In the genomic region with DNA sequence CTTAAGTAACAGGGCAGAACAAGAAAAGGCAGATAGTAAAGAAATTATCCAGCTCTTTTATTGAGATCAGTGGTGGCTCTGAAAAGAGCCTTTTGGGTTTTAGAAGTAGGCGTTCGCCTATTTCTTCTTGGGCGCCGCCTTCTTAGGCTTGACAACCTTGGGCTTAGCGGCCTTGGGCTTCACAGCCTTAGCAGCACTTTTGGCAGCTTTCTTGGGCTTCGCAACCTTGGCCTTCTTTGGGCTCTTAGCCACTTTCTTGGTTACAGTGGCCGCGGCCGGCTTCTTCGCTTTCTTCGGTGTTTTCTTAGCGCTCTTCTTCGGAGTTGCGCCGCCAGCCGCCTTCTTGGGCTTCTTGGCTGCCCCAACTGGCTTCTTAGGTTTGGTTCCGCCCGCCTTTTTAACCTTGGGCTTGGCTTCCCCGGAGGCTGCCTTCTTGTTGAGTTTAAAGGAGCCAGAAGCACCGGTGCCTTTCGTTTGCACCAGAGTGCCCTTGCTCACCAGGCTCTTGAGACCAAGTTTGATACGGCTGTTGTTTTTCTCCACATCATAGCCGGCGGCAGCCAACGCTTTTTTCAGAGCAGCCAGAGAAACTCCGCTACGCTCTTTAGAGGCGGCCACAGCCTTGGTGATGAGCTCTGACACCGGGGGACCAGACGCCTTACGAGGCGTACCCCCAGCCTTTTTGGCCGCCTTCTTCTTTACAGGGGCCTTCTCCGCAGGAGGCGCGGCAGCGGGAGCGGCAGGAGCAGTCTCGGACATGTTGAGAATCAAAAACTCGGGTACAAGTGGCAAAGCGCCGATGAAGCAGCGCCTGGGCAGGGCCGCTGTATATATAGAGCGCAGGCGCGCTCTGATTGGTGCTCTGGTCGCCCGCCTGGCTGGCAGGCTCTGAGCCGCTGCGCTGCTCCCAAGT, we compare ENCODE assay signal across 8 cellular contexts. TPM values are rescaled to one million over a fixed set of nuclear protein-coding genes. Genes with fewer than 3 reads are reported as not detected.
DNase-seq lines count a peak whose midpoint lies in the region; ATAC-seq, FAIRE-seq and TF ChIP-seq lines count a peak whose summit lies in the region.

No MANE protein-coding gene starts in this region.

- no peak overlapping the region for H3K4ac ChIP-seq in neuronal stem cell (ENCODE audit: low read length)

- no peak overlapping the region for H4K8ac ChIP-seq in neuronal stem cell (ENCODE audit: low read depth, low read length)

- no peak overlapping the region for H4K91ac ChIP-seq in neuronal stem cell (ENCODE audit: low read depth, low read length, poor library complexity)

- no peak overlapping the region for H2BK15ac ChIP-seq in neuronal stem cell (ENCODE audit: low read length)

- H3K4me2 ChIP-seq in HCT116 (ENCODE audit: low read length) = peak overlapping the region; percentile 90
- peak overlapping the region; percentile 69 for H3K4me2 ChIP-seq in neuronal stem cell (ENCODE audit: insufficient read depth, low read length, poor library complexity, severe bottlenecking)

- TF ChIP-seq POLR2A in HCT116 (IDR thresholded peaks at IDR 0.05; ENCODE audit: borderline replicate concordance, extremely low read depth, insufficient read depth, insufficient read length) = peak; percentile 100

- H2AFZ ChIP-seq in HCT116 (ENCODE audit: low read depth, low read length, poor library complexity, severe bottlenecking) = no peak overlapping the region
- H2AFZ ChIP-seq in neuronal stem cell (ENCODE audit: low read length) = peak overlapping the region; percentile 78

- DNase-seq in GF-D8 (lab: John Stamatoyannopoulos, UW) (peak; percentile 80), HCT116 (ENCODE audit: low read depth, low spot score) (peak; percentile 84), MG63 (peak; percentile 87), SIG-M5 (lab: John Stamatoyannopoulos, UW) (peak; percentile 60), frontal cortex (ENCODE audit: low spot score in 2 of 2) (peak; percentile 53 to 74), neuronal stem cell (ENCODE audit: low spot score) (peak; percentile 66), superior temporal gyrus (ENCODE audit: extremely low spot score) (peak; percentile 94)
- DNase-seq in activated naive CD4-positive, alpha-beta T cell treated with anti-CD3 and anti-CD28 coated beads for 36 hours = peak; percentile 93

- H3K79me2 ChIP-seq in HCT116 (ENCODE audit: insufficient read depth, low read length) = no peaks in the 10 kb centered on the region

- ATAC-seq in HCT116 = peak; percentile 71

- peak overlapping the region; percentile 91 for H3K18ac ChIP-seq in neuronal stem cell (ENCODE audit: low read length)

- H2BK5ac ChIP-seq in neuronal stem cell (ENCODE audit: low read length) = no peak overlapping the region

- peak overlapping the region; percentile 35 for H2AK5ac ChIP-seq in neuronal stem cell (ENCODE audit: low read depth, low read length)

- no peaks in the 10 kb centered on the region for H3K9me3 ChIP-seq in HCT116 (ENCODE audit: control insufficient read depth in 1 of 2, insufficient read depth in 1 of 2, low read depth in 1 of 2, low read length in 2 of 2)
- H3K9me3 ChIP-seq in MG63 = no peaks in the 10 kb centered on the region
- H3K9me3 ChIP-seq in neuronal stem cell (replicated peaks in 1 of 2; ENCODE audit: control insufficient read depth in 2 of 2, insufficient read depth in 1 of 2, low read depth in 1 of 2, low read length in 2 of 2) = no peaks in the 10 kb centered on the region

- H3K27me3 ChIP-seq in HCT116 (ENCODE audit: insufficient read depth, low read length) (no peaks in the 10 kb centered on the region), MG63 (no peaks in the 10 kb centered on the region), neuronal stem cell (ENCODE audit: control insufficient read depth in 3 of 3, insufficient read depth in 3 of 3, low read depth in 1 of 3, low read length in 3 of 3) (no peaks in the 10 kb centered on the region)

- peaks cover 11% of the 10 kb centered on the region for H3K27me3 Mint-ChIP-seq in activated naive CD4-positive, alpha-beta T cell treated with anti-CD3 and anti-CD28 coated beads for 36 hours (ENCODE audit: low read depth)

- H3K4me3 Mint-ChIP-seq in activated naive CD4-positive, alpha-beta T cell treated with anti-CD3 and anti-CD28 coated beads for 36 hours = peak overlapping the region; percentile 97

- no CpG with 5 or more reads among the region's 51 CpGs for WGBS in neuronal stem cell (ENCODE audit: extremely low coverage in 2 of 2, insufficient read length in 2 of 2, insufficient replicate concordance in 1 of 2), 2 donors

- TF ChIP-seq RAD21 in HCT116 (IDR thresholded peaks at IDR 0.05; ENCODE audit: low read depth) = no peak

- BruUV-seq in HCT116 (replicated peaks; lab: Mats Ljungman, UMichigan) = TSS peak; percentile 97

- H3K9me2 ChIP-seq in HCT116 (ENCODE audit: insufficient read depth) = no peaks in the 10 kb centered on the region

- no peak overlapping the region for H3K14ac ChIP-seq in neuronal stem cell (ENCODE audit: low read length)

- H3K79me1 ChIP-seq in neuronal stem cell (ENCODE audit: low read depth, low read length) = no peaks in the 10 kb centered on the region

- peak overlapping the region; percentile 100 for H3K27ac Mint-ChIP-seq in activated naive CD4-positive, alpha-beta T cell treated with anti-CD3 and anti-CD28 coated beads for 36 hours

- FAIRE-seq in frontal cortex (lab: Jason Lieb, UNC) = no peak

- peaks cover 8% of the 10 kb centered on the region for H3K36me3 Mint-ChIP-seq in activated naive CD4-positive, alpha-beta T cell treated with anti-CD3 and anti-CD28 coated beads for 36 hours (ENCODE audit: low read depth)

- RAD21 ChIA-PET in HCT116 (lab: Charles Lee; ENCODE audit: low non-redundant PET in 1 of 2, low total read pairs in 2 of 2, uncharacterized antibody in 2 of 2, unreplicated experiment in 2 of 2) = no interaction called here

- peak overlapping the region; percentile 85 for H3K27ac ChIP-seq in HCT116 (ENCODE audit: low read depth, low read length)
- peak overlapping the region; percentile 86 for H3K27ac ChIP-seq in neuronal stem cell (replicated peaks; ENCODE audit: low read length)

- CTCF ChIA-PET in HCT116 (lab: Charles Lee) = interaction anchor here (0.6 to 1.6 kb wide), 3 partner anchors 30 to 49 kb away, joined by 3 to 5 read pairs (median 3); no protein-coding TSS in a partner anchor
- CTCF ChIA-PET in activated naive CD4-positive, alpha-beta T cell treated with anti-CD3 and anti-CD28 coated beads for 36 hours (lab: Charles Lee) = interaction anchor here (1.6 to 20.3 kb wide), 2 partner anchors 30 to 39 kb away, joined by 4 to 570 read pairs; a partner anchor contains a TSS

- POLR2A ChIA-PET in HCT116 (lab: Charles Lee) = interaction anchor here (0.7 to 4.8 kb wide), 25 partner anchors 10 to 1837 kb away, joined by 3 to 80 read pairs (median 4); a partner anchor contains a TSS

- no peak overlapping the region for H2BK120ac ChIP-seq in neuronal stem cell (ENCODE audit: low read depth, low read length)

- no peaks in the 10 kb centered on the region for H3K36me3 ChIP-seq in HCT116 (ENCODE audit: control insufficient read depth in 1 of 2, insufficient read depth in 2 of 2, low read length in 2 of 2)
- no peaks in the 10 kb centered on the region for H3K36me3 ChIP-seq in MG63
- no peaks in the 10 kb centered on the region for H3K36me3 ChIP-seq in neuronal stem cell (replicated peaks in 1 of 2; ENCODE audit: control insufficient read depth in 2 of 2, insufficient read depth in 2 of 2, low read length in 2 of 2)

- H3K23ac ChIP-seq in neuronal stem cell (ENCODE audit: low read depth, low read length, poor library complexity) = peak overlapping the region; percentile 100

- H3K9me3 Mint-ChIP-seq in activated naive CD4-positive, alpha-beta T cell treated with anti-CD3 and anti-CD28 coated beads for 36 hours = no peaks in the 10 kb centered on the region

- peak overlapping the region; percentile 95 for H3K9ac ChIP-seq in HCT116 (ENCODE audit: low read length)
- H3K9ac ChIP-seq in neuronal stem cell (ENCODE audit: low read depth, low read length, poor library complexity) = peak overlapping the region; percentile 87

- no peaks in the 10 kb centered on the region for H4K20me1 ChIP-seq in HCT116 (ENCODE audit: insufficient read depth)

- H3K4me1 ChIP-seq in HCT116 (ENCODE audit: control insufficient read depth in 1 of 2, insufficient read depth in 2 of 2, low read length in 2 of 2) = peaks cover 41 to 68% of the 10 kb centered on the region in 2 experiments
- peaks cover 0 to 5% of the 10 kb centered on the region in 2 donors for H3K4me1 ChIP-seq in neuronal stem cell (ENCODE audit: control insufficient read depth in 2 of 2, insufficient read depth in 1 of 2, low read depth in 1 of 2, low read length in 2 of 2)

- intact Hi-C loops in HCT116 (cut with micrococcal nuclease) = loop anchor here (1.0 to 10.0 kb wide), 5 partner anchors 24 to 1839 kb away; a partner anchor contains a TSS
- intact Hi-C loops in activated naive CD4-positive, alpha-beta T cell treated with anti-CD3 and anti-CD28 coated beads for 36 hours (cut with micrococcal nuclease) = loop anchor here (1.0 to 5.0 kb wide), 10 partner anchors 11 to 1836 kb away; a partner anchor contains a TSS

- H3K4me1 Mint-ChIP-seq in activated naive CD4-positive, alpha-beta T cell treated with anti-CD3 and anti-CD28 coated beads for 36 hours (ENCODE audit: low read depth) = peaks cover 18% of the 10 kb centered on the region

- H2BK12ac ChIP-seq in neuronal stem cell (ENCODE audit: low read length) = no peak overlapping the region

- no peak for TF ChIP-seq CTCF in HCT116 (IDR thresholded peaks at IDR 0.05 in 2 of 3, conservative IDR thresholded peaks at IDR 0.05 in 1 of 3; ENCODE audit: borderline replicate concordance in 1 of 3, insufficient read depth in 1 of 3, low read depth in 2 of 3, low read length in 2 of 3)

- H3K4me3 ChIP-seq in HCT116 (replicated peaks in 1 of 2; ENCODE audit: low read depth in 1 of 2, low read length in 2 of 2) (peak overlapping the region; percentile 52 to 73), MG63 (peak overlapping the region; percentile 48), neuronal stem cell (ENCODE audit: low read length in 2 of 2) (peak overlapping the region; percentile 81 to 91)

TF ChIP-seq in HCT116, 20 proteins besides CTCF, POLR2A, EP300 and RAD21 (continues in another document):
- peak; percentile 99 for TF ChIP-seq SIN3A (IDR thresholded peaks at IDR 0.05; ENCODE audit: low read depth)
- TF ChIP-seq, protein P1, sequence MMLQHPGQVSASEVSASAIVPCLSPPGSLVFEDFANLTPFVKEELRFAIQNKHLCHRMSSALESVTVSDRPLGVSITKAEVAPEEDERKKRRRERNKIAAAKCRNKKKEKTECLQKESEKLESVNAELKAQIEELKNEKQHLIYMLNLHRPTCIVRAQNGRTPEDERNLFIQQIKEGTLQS (IDR thresholded peaks at IDR 0.05) = no peak

RNA-seq across cellular contexts. Expression of a gene that starts 31.3 kb away (rescaled TPM):
- total RNA-seq in HCT116 (2021; ENCODE audit: unreplicated experiment) = 9.8 TPM
- polyA plus RNA-seq in HCT116 (2012) = 12.0 and 13.4 TPM in 2 replicates
- 7.7 and 9.1 TPM in 2 replicates for total RNA-seq in MG63 (2014; rRNA removed; shearing (Covaris generic); ENCODE audit: low replicate concordance)
- total RNA-seq in activated naive CD4-positive, alpha-beta T cell treated with anti-CD3 and anti-CD28 coated beads for 36 hours = 1 to 10 TPM in 1 of 2 experiments, under 1 TPM in 1; 0.57 to 1.4 TPM
- total RNA-seq in frontal cortex = 0.41 TPM
- polyA plus RNA-seq in neuronal stem cell (2013, experiment 1 of 2) = 0.54 TPM
- 0.35 TPM for polyA plus RNA-seq in neuronal stem cell (2013, experiment 2 of 2)

Comparison
In these comparisons a context has a peak if more than half of its experiments do, and no peak if none do; other contexts are left out.
1. Peak in every context shown above with its lines: DNase-seq, ATAC-seq, H3K4me3 ChIP-seq and H3K27ac ChIP-seq.